In the genomic region with DNA sequence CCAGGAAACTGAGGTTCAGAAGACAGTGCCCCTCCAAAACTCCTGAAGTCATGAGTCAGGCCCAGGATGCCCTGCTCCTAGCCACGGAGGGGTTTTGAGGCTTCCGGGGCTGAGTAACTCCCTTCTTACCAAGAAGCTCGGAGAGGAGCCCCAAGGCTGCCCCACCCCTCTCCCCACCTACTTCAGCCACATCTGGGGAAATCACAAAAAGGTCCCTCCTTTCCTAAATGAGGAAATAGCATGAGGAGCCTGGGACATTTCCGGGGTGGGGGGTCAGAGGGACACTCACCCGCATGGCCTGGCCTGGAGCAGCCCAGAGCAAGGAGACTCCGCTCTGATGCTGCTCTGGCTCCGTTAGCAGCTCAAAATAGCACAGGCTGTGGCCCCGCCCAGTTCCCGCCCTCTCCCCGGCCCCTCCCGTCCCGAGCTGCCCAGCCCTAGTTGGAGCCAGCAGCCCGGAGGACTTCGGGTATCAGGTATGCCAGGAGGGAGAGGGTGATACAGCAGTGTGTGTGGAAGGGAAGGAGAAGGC, we compare ENCODE assay signal across 8 cellular contexts. TPM values are rescaled to one million over a fixed set of nuclear protein-coding genes. Genes with fewer than 3 reads are reported as not detected.
DNase-seq lines count a peak whose midpoint lies in the region; ATAC-seq and TF ChIP-seq lines count a peak whose summit lies in the region.

No MANE protein-coding gene starts in this region.

- ATAC-seq in HG03095 (IDR thresholded peaks at IDR 0.05; ENCODE audit: unreplicated experiment) = peak; percentile 50
- ATAC-seq in upper lobe of left lung (ENCODE audit: low FRiP score in 2 of 2) = peak; percentile 92 to 94
- ATAC-seq in HG02970 (IDR thresholded peaks at IDR 0.05; ENCODE audit: low FRiP score, unreplicated experiment) = no peak

- TF ChIP-seq POLR2A in upper lobe of left lung (IDR thresholded peaks at IDR 0.05) = peak in 2 of 4 donors; percentile 13 to 66

- H3K27me3 ChIP-seq in upper lobe of left lung = no peaks in the 10 kb centered on the region

- in situ Hi-C loops in GM13977 (cut with MboI; ENCODE audit: low pct_unique_long_range_greater_than_20kb, low sequenced_read_pairs, unreplicated experiment) = no loop called here

- 0 to 2% methylated on average over 7 to 13 of the region's 14 CpGs for WGBS in upper lobe of left lung, 2 donors

- DNase-seq in GM13977 (ENCODE audit: low spot score) (peak; percentile 70), SIG-M5 treated with dmso at 0.1 percent for 504 hours (lab: John Stamatoyannopoulos, UW; ENCODE audit: unreplicated experiment) (peak; percentile 96), activated gamma-delta T cell (lab: John Stamatoyannopoulos, UW) (peak; percentile 48), globus pallidus (ENCODE audit: low spot score) (peak; percentile 76), pons (ENCODE audit: low spot score) (peak; percentile 73), upper lobe of left lung (peak; percentile 91 to 94)

- TF ChIP-seq CTCF in GM13977 (IDR thresholded peaks at IDR 0.05; ENCODE audit: extremely low read depth, insufficient read depth, missing control alignments) (no peak), upper lobe of left lung (IDR thresholded peaks at IDR 0.05) (no peak)

- H3K36me3 ChIP-seq in upper lobe of left lung = no peaks in the 10 kb centered on the region

- TF ChIP-seq EP300 in upper lobe of left lung (IDR thresholded peaks at IDR 0.05) = no peak

- peak overlapping the region; percentile 76 to 86 (median 82) for H3K27ac ChIP-seq in upper lobe of left lung

- peak overlapping the region; percentile 2 to 48 (median 41) for H3K4me3 ChIP-seq in upper lobe of left lung

- H3K9me3 ChIP-seq in upper lobe of left lung = no peaks in the 10 kb centered on the region

- peaks cover 39 to 60% (median 49%) of the 10 kb centered on the region in 4 donors for H3K4me1 ChIP-seq in upper lobe of left lung

RNA-seq across cellular contexts. Expression of a gene that starts 40.1 kb away (rescaled TPM):
- 100 to 1,000 TPM in 1 of 6 donors, 10 to 100 TPM in 5; 37.4 to 214 (median 67.4) TPM for total RNA-seq in upper lobe of left lung
